Comparison of ENCODE assay signal across 15 cellular contexts in genomic region chr2:153935511-153935910, GRCh38.
A peak's percentile ranks its signal among the peaks of the same experiment; 100 is the strongest.
DNase-seq lines count a peak whose midpoint lies in the region; ATAC-seq and TF ChIP-seq lines count a peak whose summit lies in the region.
"Had no signal": no experiment of that assay in that cellular context is flagged by ENCODE, and none has a peak within 500 bp of the region (broad histone marks: within the 10 kb centered on the region; RNA-seq: fewer than 3 reads in every experiment).

No MANE protein-coding gene starts in this region.

- H2AK9ac ChIP-seq in IMR-90 (replicated peaks; ENCODE audit: low read depth, low read length, poor library complexity) = no peak overlapping the region

- TF ChIP-seq RAD21 in IMR-90 (IDR thresholded peaks at IDR 0.05; ENCODE audit: low read length) = no peak

- no peak for TF ChIP-seq POLR2A in IMR-90 (IDR thresholded peaks at IDR 0.05; ENCODE audit: low read depth, low read length)

- H2AFZ ChIP-seq in IMR-90 (replicated peaks; ENCODE audit: low read length, poor library complexity) = no peak overlapping the region

- no peak overlapping the region for H2AK5ac ChIP-seq in IMR-90 (ENCODE audit: low read depth, low read length)

- H2BK120ac ChIP-seq in IMR-90 (ENCODE audit: low read depth, low read length) = no peak overlapping the region

- no peak overlapping the region for H3K9ac ChIP-seq in IMR-90 (ENCODE audit: low read depth, low read length)

- no peak overlapping the region for H3K18ac ChIP-seq in IMR-90 (ENCODE audit: low read depth, low read length)

- BruUV-seq in IMR-90 (replicated peaks; lab: Mats Ljungman, UMichigan) = no TSS peak

- in situ Hi-C loops in IMR-90 (cut with MboI; ENCODE audit: low sequenced_read_pairs) = no loop called here

- no peak overlapping the region for H3K23ac ChIP-seq in IMR-90 (ENCODE audit: low read depth, low read length)

- H4K5ac ChIP-seq in IMR-90 (ENCODE audit: low read depth, low read length) = no peak overlapping the region

- no peaks in the 10 kb centered on the region for H3K9me1 ChIP-seq in IMR-90 (ENCODE audit: insufficient read depth, low read length)

- no peaks in the 10 kb centered on the region for H3K36me3 ChIP-seq in IMR-90 (ENCODE audit: control insufficient read depth, insufficient read depth, low read length)

- no peaks in the 10 kb centered on the region for H3K27me3 ChIP-seq in IMR-90 (ENCODE audit: control insufficient read depth, insufficient read depth, low read length)

- H3K56ac ChIP-seq in IMR-90 (ENCODE audit: extremely low read depth, insufficient read depth, low read length) = no peak overlapping the region

- no peaks in the 10 kb centered on the region for H3K79me1 ChIP-seq in IMR-90 (ENCODE audit: low read depth in 1 of 2, low read length in 2 of 2)

- CTCF ChIA-PET in IMR-90 (lab: Yijun Ruan, JAX) = no interaction called here

- H4K91ac ChIP-seq in IMR-90 (ENCODE audit: insufficient read depth, low read depth, low read length) = no peak overlapping the region

- H3K9me3 ChIP-seq in IMR-90 (ENCODE audit: control insufficient read depth, insufficient read depth, low read length) = peaks cover 4% of the 10 kb centered on the region; the same call in 1 of the 2 replicates
- H3K9me3 ChIP-seq: Caco-2 had no signal

- H3K27ac ChIP-seq in IMR-90 (ENCODE audit: insufficient read depth, low read length) = no peak overlapping the region
- H3K27ac ChIP-seq: C4-2B had no signal

- H2BK5ac ChIP-seq in IMR-90 (ENCODE audit: low read depth, low read length, poor library complexity, severe bottlenecking) = no peak overlapping the region

- H3K14ac ChIP-seq in IMR-90 (replicated peaks; ENCODE audit: low read depth, low read length) = no peak overlapping the region

- POLR2A ChIA-PET in IMR-90 (lab: Charles Lee; ENCODE audit: unreplicated experiment) = no interaction called here

- H2BK15ac ChIP-seq in IMR-90 (ENCODE audit: low read depth, low read length) = no peak overlapping the region

- peak; percentile 44 for DNase-seq in Ammon's horn (ENCODE audit: low spot score)
- no peak for DNase-seq in IMR-90
- DNase-seq in NCI-H69 (lab: John Stamatoyannopoulos, UW) = peak; percentile 5
- no peak for DNase-seq in activated T-cell treated with anti-CD3 and anti-CD28 coated beads, Interleukin-2, amount 50 U/mL, for 48 hours
- DNase-seq in GDM1 (lab: John Stamatoyannopoulos, UW) = no peak
- DNase-seq: ACHN; Caco-2; CD4-positive, alpha-beta T cell; DMS153; DMS79 treated with DMSO at 0.1 percent for 48 hours; GOT3; H9; KBM-7 had no signal

- no peak overlapping the region for H3K4me2 ChIP-seq in IMR-90 (ENCODE audit: low read depth, low read length)

- no peaks in the 10 kb centered on the region for H4K20me1 ChIP-seq in IMR-90 (ENCODE audit: insufficient read depth, low read length)

- no peak overlapping the region for H3K4me3 ChIP-seq in IMR-90 (ENCODE audit: insufficient read depth, low read depth, low read length)

- no peaks in the 10 kb centered on the region for H3K4me1 ChIP-seq in IMR-90 (ENCODE audit: control insufficient read depth, insufficient read depth, low read length)
- H3K4me1 ChIP-seq: Caco-2 had no signal

- no peak for TF ChIP-seq CTCF in IMR-90 (conservative IDR thresholded peaks at IDR 0.05; ENCODE audit: low read depth, low read length)

- no peak overlapping the region for H2BK20ac ChIP-seq in IMR-90 (ENCODE audit: low read depth, low read length)

- no peak overlapping the region for H3K4ac ChIP-seq in IMR-90 (ENCODE audit: low read depth, low read length)

- peak; percentile 60 for ATAC-seq in IMR-90 (ENCODE audit: low read depth)
- no peak for ATAC-seq in GM21723 (IDR thresholded peaks at IDR 0.05; ENCODE audit: unreplicated experiment)

- no peak overlapping the region for H4K8ac ChIP-seq in IMR-90 (ENCODE audit: low read depth in 2 of 2, low read length in 2 of 2)

- dilution Hi-C loops in IMR-90 (cut with HindIII; ENCODE audit: low sequenced_read_pairs, unreplicated experiment) = no loop called here

- intact Hi-C loops in IMR-90 (cut with micrococcal nuclease) = no loop called here

TF ChIP-seq in IMR-90, 13 proteins besides CTCF, POLR2A, EP300 and RAD21:
- TF ChIP-seq RCOR1 (IDR thresholded peaks at IDR 0.05; ENCODE audit: insufficient replicate concordance, low read length) (no peak), MAFK (IDR thresholded peaks at IDR 0.05; ENCODE audit: low read depth, low read length) (no peak), RFX5 (IDR thresholded peaks at IDR 0.05; ENCODE audit: low read depth, low read length) (no peak), USF2 (IDR thresholded peaks at IDR 0.05; ENCODE audit: low read depth, low read length) (no peak), NFE2L2 (IDR thresholded peaks at IDR 0.05; ENCODE audit: low read depth, low read length) (no peak), FOS (IDR thresholded peaks at IDR 0.05; ENCODE audit: low read depth, low read length) (no peak), CEBPB (IDR thresholded peaks at IDR 0.05; ENCODE audit: low read depth, low read length) (no peak), MAZ (IDR thresholded peaks at IDR 0.05; ENCODE audit: borderline replicate concordance, low read depth, low read length) (no peak), BHLHE40 (IDR thresholded peaks at IDR 0.05; ENCODE audit: low read depth, low read length) (no peak), SMC3 (IDR thresholded peaks at IDR 0.05; ENCODE audit: low read depth, low read length) (no peak), CHD1 (IDR thresholded peaks at IDR 0.05; ENCODE audit: low read depth, low read length) (no peak), ELK1 (IDR thresholded peaks at IDR 0.05; ENCODE audit: borderline replicate concordance, low read depth, low read length) (no peak), MXI1 (IDR thresholded peaks at IDR 0.05; ENCODE audit: borderline replicate concordance, low read depth, low read length) (no peak)

Comparison
In these comparisons a context has a peak if more than half of its experiments do, and no peak if none do; other contexts are left out.
1. DNase-seq: peak in Ammon's horn (single experiment) and NCI-H69 (single experiment); none in IMR-90 (single experiment), activated T-cell treated with anti-CD3 and anti-CD28 coated beads, Interleukin-2, amount 50 U/mL, for 48 hours (0 of 2) and GDM1 (single experiment).